ENCODE assay signal across 15 cellular contexts in the genomic region with DNA sequence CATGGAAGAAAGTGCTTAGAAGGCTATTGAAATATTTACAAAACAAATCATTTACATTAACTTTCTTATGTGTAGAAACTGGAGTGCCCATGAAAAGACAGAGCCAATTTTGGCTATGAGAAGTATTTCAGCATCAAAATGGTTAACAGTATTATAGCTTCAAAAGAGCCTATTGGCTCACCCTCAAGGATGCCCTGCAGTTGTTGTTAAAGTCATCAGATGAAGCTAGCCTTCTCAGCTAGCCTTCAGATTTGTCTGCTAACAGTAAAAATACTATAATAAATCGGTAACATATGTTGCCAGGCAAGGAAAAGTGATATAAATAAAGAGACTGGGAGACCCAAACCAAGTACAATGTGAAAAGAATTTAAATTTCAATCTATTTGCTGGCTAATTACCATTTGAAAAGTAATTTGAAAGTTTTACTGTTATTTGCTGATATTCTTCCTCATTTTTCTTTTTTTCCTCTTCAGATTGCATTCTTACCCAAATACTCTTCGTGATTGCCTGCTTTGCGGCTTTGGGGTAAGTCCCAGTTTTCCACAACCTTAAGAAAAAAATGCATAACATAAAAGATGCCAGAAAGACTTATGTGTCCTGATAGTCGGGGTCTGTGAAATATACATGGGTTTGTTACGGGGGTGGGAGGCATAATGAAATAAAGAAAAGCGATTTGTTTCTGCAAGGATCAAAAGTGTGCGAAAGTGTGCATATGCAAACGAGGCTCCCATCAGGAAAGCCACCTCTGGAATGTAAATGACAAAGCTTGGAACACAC.
DNase-seq lines count a peak whose midpoint lies in the region; ATAC-seq, FAIRE-seq and TF ChIP-seq lines count a peak whose summit lies in the region.
"Had no signal": no experiment of that assay in that cellular context is flagged by ENCODE, and none has a peak within 500 bp of the region (broad histone marks: within the 10 kb centered on the region; RNA-seq: fewer than 3 reads in every experiment).

No MANE protein-coding gene starts in this region.

- WGBS in H1 (ENCODE audit: extremely low coverage in 1 of 2, insufficient coverage in 1 of 2, insufficient read length in 1 of 2, insufficient replicate concordance in 2 of 2, low coverage in 1 of 2, low lambda C conversion rate in 2 of 2, missing lambda C conversion rate in 1 of 2), 2 experiments = 18% methylated on average over 8 of the region's 8 CpGs; no CpG with 5 or more reads in 1 of the 2 experiments
- WGBS in upper lobe of left lung, 2 donors = 65 to 71% methylated on average over 8 of the region's 8 CpGs

- CTCF ChIA-PET in H1 (lab: Charles Lee; ENCODE audit: partially characterized antibody) = interaction anchor here (0.5 to 1.1 kb wide), 3 partner anchors 135 to 863 kb away, joined by 3 read pairs; no protein-coding TSS in a partner anchor

- DNase-seq in NCI-H1048 (lab: John Stamatoyannopoulos, UW) (peak; percentile 16), H1 (ENCODE audit: low read depth in 1 of 2, low spot score in 2 of 2) (no peak), mesothelial cell of epicardium (ENCODE audit: low spot score in 2 of 2, unreplicated experiment in 2 of 2) (no peak), upper lobe of left lung (no peak), OCI-M1 (lab: John Stamatoyannopoulos, UW) (no peak), NCI-H345 (lab: John Stamatoyannopoulos, UW) (no peak)
- no peak for DNase-seq in stimulated activated naive CD8-positive, alpha-beta T cell treated with anti-CD3 and anti-CD28 coated beads, Interleukin-15, Interleukin-2, amounts not matched to agents 100 U/mL and 50 U/mL, for 24 hours
- DNase-seq: activated CD4-positive, alpha-beta T cell treated with anti-CD3 and anti-CD28 coated beads for 48 hours; activated CD8-positive, alpha-beta memory T cell treated with anti-CD3 and anti-CD28 coated beads, Interleukin-2, amount 50 U/mL, for 48 hours; Caco-2; NCI-H2107; stimulated activated CD4-positive, alpha-beta T cell treated with anti-CD3 and anti-CD28 coated beads, Interleukin-2, amount 100 ng/mL, for 48 hours had no signal

- H4K5ac ChIP-seq in H1 (ENCODE audit: insufficient read length, low read depth, low read length) = peak overlapping the region; percentile 35

- H3K79me2 ChIP-seq in H1 (ENCODE audit: control insufficient read depth in 1 of 2, insufficient read depth in 2 of 2, low read length in 2 of 2) = no peaks in the 10 kb centered on the region

- peak; percentile 60 for FAIRE-seq in H1 (lab: Jason Lieb, UNC)

- H3K18ac ChIP-seq in H1 (ENCODE audit: extremely low read depth, low read length) = no peak overlapping the region

- TF ChIP-seq RAD21 in H1 (IDR thresholded peaks at IDR 0.05 in 1 of 2, conservative IDR thresholded peaks at IDR 0.05 in 1 of 2; ENCODE audit: low read depth in 2 of 2, low read length in 2 of 2) = no peak

- TF ChIP-seq CTCF in H1 (IDR thresholded peaks at IDR 0.05; ENCODE audit: control extremely low read depth in 1 of 3, insufficient read depth in 1 of 3, low read depth in 1 of 3, low read length in 3 of 3) (no peak), mesothelial cell of epicardium (IDR thresholded peaks at IDR 0.05; ENCODE audit: unreplicated experiment) (no peak), upper lobe of left lung (IDR thresholded peaks at IDR 0.05) (no peak)

- H2BK5ac ChIP-seq in H1 (ENCODE audit: low read depth, low read length) = no peak overlapping the region

- H2BK15ac ChIP-seq in H1 (ENCODE audit: low read length) = no peak overlapping the region

- no peaks in the 10 kb centered on the region for H3K27me3 Mint-ChIP-seq in mesothelial cell of epicardium (ENCODE audit: low read depth)
- H3K27me3 Mint-ChIP-seq in activated T-helper 17 cell treated with anti-CD3 and anti-CD28 coated beads, Interleukin-2, amount 50 U/mL, for 72 hours = no peaks in the 10 kb centered on the region

- peak overlapping the region; percentile 96 for H3K27ac Mint-ChIP-seq in mesothelial cell of epicardium
- no peak overlapping the region for H3K27ac Mint-ChIP-seq in activated T-helper 17 cell treated with anti-CD3 and anti-CD28 coated beads, Interleukin-2, amount 50 U/mL, for 72 hours
- H3K27ac Mint-ChIP-seq: IgD-negative memory B cell had no signal

- no peak for TF ChIP-seq EP300 in H1 (IDR thresholded peaks at IDR 0.05; ENCODE audit: borderline replicate concordance in 1 of 2, low read depth in 2 of 2, low read length in 2 of 2)
- no peak for TF ChIP-seq EP300 in upper lobe of left lung (IDR thresholded peaks at IDR 0.05)

- H4K20me1 ChIP-seq in H1 (replicated peaks in 1 of 2; ENCODE audit: control insufficient read depth in 1 of 2, insufficient read depth in 2 of 2, low read length in 2 of 2) = no peaks in the 10 kb centered on the region

- no peak overlapping the region for H3K4ac ChIP-seq in H1 (replicated peaks; ENCODE audit: insufficient read length, low read depth, low read length)

- H3K9me3 ChIP-seq in H1 (ENCODE audit: insufficient read depth in 2 of 2, low read depth in 1 of 2, low read length in 1 of 2) (no peaks in the 10 kb centered on the region), upper lobe of left lung (no peaks in the 10 kb centered on the region)
- H3K9me3 ChIP-seq: Caco-2 had no signal

- no peak overlapping the region for H3K14ac ChIP-seq in H1 (ENCODE audit: insufficient read length)

- H2AK5ac ChIP-seq in H1 (ENCODE audit: low read depth, low read length) = no peak overlapping the region

- H3K79me1 ChIP-seq in H1 (ENCODE audit: low read depth, low read length) = no peaks in the 10 kb centered on the region

- no peak for ATAC-seq in upper lobe of left lung (ENCODE audit: low FRiP score in 2 of 2)
- no peak for ATAC-seq in activated T-helper 17 cell treated with anti-CD3 and anti-CD28 coated beads, Interleukin-2, amount 50 U/mL, for 72 hours (replicated peaks)
- no peak for ATAC-seq in stimulated activated naive CD8-positive, alpha-beta T cell treated with anti-CD3 and anti-CD28 coated beads, Interleukin-15, Interleukin-2, amounts not matched to agents 100 U/mL and 50 U/mL, for 24 hours

- H3K27ac ChIP-seq in H1 (ENCODE audit: low read depth, low read length) (no peak overlapping the region), upper lobe of left lung (peak overlapping the region in 3 of 4 donors; percentile 0 to 28 (median 21))
- H3K27ac ChIP-seq: cardiac muscle cell had no signal

- H2BK20ac ChIP-seq in H1 (ENCODE audit: low read length) = no peak overlapping the region

- H3K4me1 ChIP-seq in H1 (replicated peaks in 1 of 4; ENCODE audit: control insufficient read depth in 3 of 4, insufficient read depth in 4 of 4, low read length in 3 of 4) (peaks cover 0 to 28% (median 9%) of the 10 kb centered on the region in 4 experiments; a peak in 5 of 7 replicates), upper lobe of left lung (no peaks in the 10 kb centered on the region)
- H3K4me1 ChIP-seq: Caco-2 had no signal

- peak overlapping the region; percentile 69 for H3K4me3 Mint-ChIP-seq in mesothelial cell of epicardium
- H3K4me3 Mint-ChIP-seq in activated T-helper 17 cell treated with anti-CD3 and anti-CD28 coated beads, Interleukin-2, amount 50 U/mL, for 72 hours = no peak overlapping the region
- H3K4me3 Mint-ChIP-seq: IgD-negative memory B cell had no signal

- no peaks in the 10 kb centered on the region for H3K36me3 Mint-ChIP-seq in mesothelial cell of epicardium
- H3K36me3 Mint-ChIP-seq in activated T-helper 17 cell treated with anti-CD3 and anti-CD28 coated beads, Interleukin-2, amount 50 U/mL, for 72 hours (ENCODE audit: low read depth) = no peaks in the 10 kb centered on the region
- H3K36me3 Mint-ChIP-seq: IgD-negative memory B cell had no signal

- H3K4me3 ChIP-seq in H1 (ENCODE audit: extremely low read depth in 1 of 4, insufficient read depth in 2 of 4, low read depth in 3 of 4, low read length in 4 of 4) (peak overlapping the region in 1 of 4 experiments; percentile 44; a peak in 2 of 8 replicates), upper lobe of left lung (peak overlapping the region in 2 of 4 donors; percentile 3 to 15)
- H3K4me3 ChIP-seq: cardiac muscle cell had no signal

- H4K91ac ChIP-seq in H1 (replicated peaks; ENCODE audit: insufficient read length, low read length) = no peak overlapping the region

- no peak overlapping the region for H3K23ac ChIP-seq in H1 (ENCODE audit: insufficient read length)

- no peaks in the 10 kb centered on the region for H3K23me2 ChIP-seq in H1 (ENCODE audit: low read depth, low read length)

- H3K36me3 ChIP-seq in H1 (ENCODE audit: control insufficient read depth in 2 of 4, insufficient read depth in 4 of 4, low read length in 3 of 4) (no peaks in the 10 kb centered on the region), upper lobe of left lung (no peaks in the 10 kb centered on the region)
- H3K36me3 ChIP-seq: cardiac muscle cell had no signal

- no peak overlapping the region for H2BK12ac ChIP-seq in H1 (ENCODE audit: low read depth, low read length)

- TF ChIP-seq POLR2A in H1 (IDR thresholded peaks at IDR 0.05; ENCODE audit: control extremely low read depth in 1 of 2, low read depth in 2 of 2, low read length in 2 of 2) (no peak), upper lobe of left lung (IDR thresholded peaks at IDR 0.05) (no peak)

- peak overlapping the region; percentile 9 to 53; a peak in 3 of 4 replicates for H3K4me2 ChIP-seq in H1 (ENCODE audit: insufficient read depth in 1 of 2, low read depth in 2 of 2, low read length in 2 of 2)

- no peaks in the 10 kb centered on the region for H3K9me3 Mint-ChIP-seq in mesothelial cell of epicardium
- no peaks in the 10 kb centered on the region for H3K9me3 Mint-ChIP-seq in activated T-helper 17 cell treated with anti-CD3 and anti-CD28 coated beads, Interleukin-2, amount 50 U/mL, for 72 hours
- H3K9me3 Mint-ChIP-seq: IgD-negative memory B cell had no signal

- POLR2A ChIA-PET in H1 (lab: Charles Lee; ENCODE audit: partially characterized antibody) = no interaction called here

- H4K8ac ChIP-seq in H1 (ENCODE audit: extremely low read depth, insufficient read depth, low read length) = no peak overlapping the region

- H3K4me1 Mint-ChIP-seq in mesothelial cell of epicardium = peaks cover 91% of the 10 kb centered on the region
- no peaks in the 10 kb centered on the region for H3K4me1 Mint-ChIP-seq in activated T-helper 17 cell treated with anti-CD3 and anti-CD28 coated beads, Interleukin-2, amount 50 U/mL, for 72 hours
- H3K4me1 Mint-ChIP-seq: IgD-negative memory B cell had no signal

- H2BK120ac ChIP-seq in H1 (replicated peaks; ENCODE audit: low read depth, low read length) = no peak overlapping the region

- no peak overlapping the region for H3K56ac ChIP-seq in H1 (replicated peaks; ENCODE audit: insufficient read length, low read depth, low read length)

- no peak overlapping the region for H3K9ac ChIP-seq in H1 (replicated peaks in 1 of 4; ENCODE audit: extremely low read depth in 1 of 4, low read depth in 3 of 4, low read length in 3 of 4)

- H2AFZ ChIP-seq in H1 (ENCODE audit: low read length) = no peak overlapping the region

- no peaks in the 10 kb centered on the region for H3K27me3 ChIP-seq in H1 (replicated peaks in 1 of 4; ENCODE audit: control insufficient read depth in 3 of 4, extremely low read depth in 1 of 4, insufficient read depth in 3 of 4, low read length in 3 of 4)
- no peaks in the 10 kb centered on the region for H3K27me3 ChIP-seq in upper lobe of left lung
- H3K27me3 ChIP-seq: cardiac muscle cell had no signal

TF ChIP-seq in H1, 55 proteins besides CTCF, POLR2A, EP300 and RAD21 (continues in another document):
- TF ChIP-seq POLR2AphosphoS5 (IDR thresholded peaks at IDR 0.05; ENCODE audit: low read depth, low read length) (no peak), CTBP2 (IDR thresholded peaks at IDR 0.05; ENCODE audit: borderline replicate concordance, insufficient read depth, insufficient read length, low read length) (no peak)
